ENCODE assay signal across 8 cellular contexts in genomic region chr2:189896809-189897208, GRCh38.
"Had no signal": no experiment of that assay in that cellular context is flagged by ENCODE, and none has a peak within 500 bp of the region (broad histone marks: within the 10 kb centered on the region; RNA-seq: fewer than 3 reads in every experiment).

No MANE protein-coding gene starts in this region.

- FAIRE-seq: HTR-8/SVneo had no signal

- H3K27ac ChIP-seq: GM23248, KMS-11 had no signal

- H3K4me3 Mint-ChIP-seq: H9, IgD-negative memory B cell had no signal

- H3K9ac ChIP-seq: GM23248, KMS-11 had no signal

- H3K4me1 Mint-ChIP-seq: H9, IgD-negative memory B cell had no signal

- H3K36me3 Mint-ChIP-seq: IgD-negative memory B cell had no signal

- H2AFZ ChIP-seq: GM23248 had no signal

- H3K4me3 ChIP-seq: GM23248 had no signal

- H3K27ac Mint-ChIP-seq: H9, IgD-negative memory B cell had no signal

- H3K4me2 ChIP-seq: KMS-11 had no signal

- DNase-seq: GM23248, GOT3, H9, HCEC 1CT, KBM-7 had no signal

- H3K9me3 Mint-ChIP-seq: IgD-negative memory B cell had no signal
